ENCODE assay signal across 13 cellular contexts in the genomic region with DNA sequence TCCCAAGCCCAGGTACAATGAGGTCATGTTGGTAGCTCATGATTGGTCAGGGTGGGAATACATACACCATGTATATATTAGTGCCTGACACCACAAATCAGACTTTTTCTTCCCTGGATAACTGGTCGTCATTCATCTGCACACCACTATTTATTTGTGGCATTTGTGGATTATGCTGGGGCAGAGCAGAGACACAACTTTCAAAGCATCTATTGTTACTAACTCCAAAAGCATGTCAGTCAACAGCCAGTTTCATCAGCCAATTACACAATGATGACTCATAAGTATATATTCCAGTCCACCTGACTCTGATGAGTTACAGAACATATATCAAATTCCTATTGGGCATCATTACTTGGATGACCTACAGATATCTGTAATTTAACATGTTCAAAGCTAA.
DNase-seq lines count a peak whose midpoint lies in the region; ATAC-seq and TF ChIP-seq lines count a peak whose summit lies in the region.
"Had no signal": no experiment of that assay in that cellular context is flagged by ENCODE, and none has a peak within 500 bp of the region (broad histone marks: within the 10 kb centered on the region; RNA-seq: fewer than 3 reads in every experiment).

No MANE protein-coding gene starts in this region.

- peaks cover 16% of the 10 kb centered on the region for H3K4me1 ChIP-seq in PC-3 (ENCODE audit: insufficient read depth, low read length)
- no peaks in the 10 kb centered on the region for H3K4me1 ChIP-seq in MM.1S (ENCODE audit: low read length)

- no TSS peak for BruUV-seq in PC-3 (replicated peaks; lab: Mats Ljungman, UMichigan)

- peak; percentile 1 for DNase-seq in DMS 273 (lab: John Stamatoyannopoulos, UW; ENCODE audit: unreplicated experiment)
- DNase-seq in DMS 273 treated with DMSO at 0.1 percent for 48 hours (lab: John Stamatoyannopoulos, UW): no peak
- peak; percentile 94 for DNase-seq in PC-3
- peak; percentile 93 for DNase-seq in epithelial cell of esophagus (ENCODE audit: low read depth)
- peak; percentile 56 for DNase-seq in retinal pigment epithelial cell (ENCODE audit: low read depth)
- no peak for DNase-seq in Ammon's horn (ENCODE audit: low spot score)
- DNase-seq in MM.1S: no peak
- no peak for DNase-seq in stimulated activated CD4-positive, alpha-beta T cell treated with anti-CD3 and anti-CD28 coated beads, Interleukin-12 subunit alpha, Interleukin-12 subunit beta, amount 100 ng/mL, for 4 hours
- DNase-seq: DMS79; effector CD4-positive, alpha-beta T cell; NCI-H1436 treated with DMSO at 0.1 percent for 48 hours had no signal

- no peaks in the 10 kb centered on the region for H3K36me3 ChIP-seq in PC-3 (ENCODE audit: low read depth, low read length)
- H3K36me3 ChIP-seq in MM.1S (replicated peaks; ENCODE audit: insufficient read depth, low read length): no peaks in the 10 kb centered on the region

- H3K9ac ChIP-seq in PC-3 (ENCODE audit: low read length): no peak overlapping the region
- no peak overlapping the region for H3K9ac ChIP-seq in MM.1S (ENCODE audit: low read length)

- no peaks in the 10 kb centered on the region for H3K79me2 ChIP-seq in PC-3 (ENCODE audit: low read length)
- no peaks in the 10 kb centered on the region for H3K79me2 ChIP-seq in MM.1S (ENCODE audit: low read length)

- CTCF ChIA-PET in PC-3 (lab: Charles Lee): interaction anchor here (0.5 kb wide), 1 partner anchor 21 kb away, joined by 3 read pairs; no protein-coding TSS in a partner anchor

- TF ChIP-seq CTCF in PC-3 (conservative IDR thresholded peaks at IDR 0.05; ENCODE audit: low read depth, low read length) (no peak), epithelial cell of esophagus (IDR thresholded peaks at IDR 0.05; ENCODE audit: insufficient read depth, low read depth, low read length, missing control alignments) (no peak), retinal pigment epithelial cell (conservative IDR thresholded peaks at IDR 0.05; ENCODE audit: low read depth, low read length) (no peak), MM.1S (IDR thresholded peaks at IDR 0.05; ENCODE audit: low read length) (no peak)

- POLR2A ChIA-PET in PC-3 (lab: Charles Lee; ENCODE audit: unreplicated experiment): no interaction called here

- H3K27ac ChIP-seq in PC-3 (ENCODE audit: low read length) (peak overlapping the region; percentile 54), MM.1S (ENCODE audit: low read length) (no peak overlapping the region)
- H3K27ac ChIP-seq: 22Rv1 had no signal

- intact Hi-C loops in PC-3 (cut with micrococcal nuclease): loop anchor here (1.0 kb wide), 1 partner anchor 34 kb away; no protein-coding TSS in a partner anchor

- no peaks in the 10 kb centered on the region for H3K9me3 ChIP-seq in PC-3 (ENCODE audit: low read length)
- no peaks in the 10 kb centered on the region for H3K9me3 ChIP-seq in MM.1S (replicated peaks; ENCODE audit: insufficient read depth, low read length)

- H2AFZ ChIP-seq in PC-3 (ENCODE audit: low read length) (no peak overlapping the region), MM.1S (ENCODE audit: low read length) (no peak overlapping the region)

- no peaks in the 10 kb centered on the region for H3K27me3 ChIP-seq in PC-3 (ENCODE audit: low read length)
- no peaks in the 10 kb centered on the region for H3K27me3 ChIP-seq in MM.1S (replicated peaks; ENCODE audit: insufficient read depth, low read length)

- H3K9me2 ChIP-seq in PC-3 (replicated peaks; ENCODE audit: low read length) (no peaks in the 10 kb centered on the region), MM.1S (replicated peaks; ENCODE audit: insufficient read depth, low read length) (no peaks in the 10 kb centered on the region)

- peak; percentile 99 for ATAC-seq in PC-3
- ATAC-seq: sciatic nerve had no signal

- H3F3A ChIP-seq in PC-3 (ENCODE audit: low read length, unreplicated experiment) (peaks cover 5% of the 10 kb centered on the region), MM.1S (ENCODE audit: insufficient read depth, low read length) (no peaks in the 10 kb centered on the region)

- H3K4me3 ChIP-seq in PC-3 (ENCODE audit: low read length) (no peak overlapping the region), epithelial cell of esophagus (ENCODE audit: low read length) (no peak overlapping the region), retinal pigment epithelial cell (ENCODE audit: low read length) (no peak overlapping the region), MM.1S (ENCODE audit: low read length) (no peak overlapping the region)

- H4K20me1 ChIP-seq in PC-3 (ENCODE audit: low read length) (no peaks in the 10 kb centered on the region), MM.1S (ENCODE audit: insufficient read depth, low read length) (no peaks in the 10 kb centered on the region)

- H3K4me2 ChIP-seq in PC-3 (ENCODE audit: low read length): peak overlapping the region; percentile 36
- no peak overlapping the region for H3K4me2 ChIP-seq in MM.1S (ENCODE audit: low read depth, low read length)

Comparison
In these comparisons a context has a peak if more than half of its experiments do, and no peak if none do; other contexts are left out.
1. DNase-seq: peak in DMS 273 (single experiment), PC-3 (single experiment), epithelial cell of esophagus (single experiment) and retinal pigment epithelial cell (single experiment); none in DMS 273 treated with DMSO at 0.1 percent for 48 hours (single experiment), Ammon's horn (single experiment), MM.1S (single experiment) and stimulated activated CD4-positive, alpha-beta T cell treated with anti-CD3 and anti-CD28 coated beads, Interleukin-12 subunit alpha, Interleukin-12 subunit beta, amount 100 ng/mL, for 4 hours (single experiment).